ENCODE assay signal across 8 cellular contexts in the genomic region with DNA sequence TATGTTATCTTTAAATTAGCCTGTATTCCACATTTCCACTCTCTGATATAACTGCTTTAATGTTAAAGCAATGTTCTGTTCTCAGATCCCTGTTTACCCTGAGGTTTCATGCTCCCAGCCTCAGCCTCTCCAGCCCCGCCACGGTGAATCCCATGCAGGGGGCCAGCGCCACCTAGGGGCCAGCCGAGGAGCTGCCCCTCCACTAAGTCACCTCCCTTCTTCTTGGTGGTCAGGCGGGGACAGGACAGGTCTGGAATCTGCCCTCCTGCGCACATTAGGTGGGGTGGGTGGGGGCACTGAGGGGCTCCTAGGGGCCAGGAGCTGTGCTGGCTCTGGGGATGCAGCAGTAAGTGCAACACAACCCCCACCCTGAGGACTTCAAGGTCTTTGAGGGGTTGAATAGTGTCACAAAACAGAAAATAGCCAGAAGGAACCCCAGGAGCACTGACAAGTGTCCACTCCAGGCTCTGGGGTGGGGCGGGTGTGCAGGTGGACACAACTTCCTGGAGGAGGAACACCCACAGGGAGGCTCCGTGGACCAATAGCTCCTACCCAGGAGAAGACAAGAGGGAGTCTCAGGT.
DNase-seq lines count a peak whose midpoint lies in the region; ATAC-seq and TF ChIP-seq lines count a peak whose summit lies in the region.

No MANE protein-coding gene starts in this region.

- no peak overlapping the region for H4K8ac ChIP-seq in trophoblast cell (ENCODE audit: low read depth, low read length)

- TF ChIP-seq EP300 in SK-N-SH (IDR thresholded peaks at IDR 0.05; ENCODE audit: borderline replicate concordance in 1 of 2, low read depth in 1 of 2, low read length in 1 of 2) (no peak), upper lobe of left lung (IDR thresholded peaks at IDR 0.05) (no peak)

- H3K27me3 ChIP-seq in SK-N-SH (ENCODE audit: insufficient read depth), result no peaks in the 10 kb centered on the region
- no peaks in the 10 kb centered on the region for H3K27me3 ChIP-seq in trophoblast cell (ENCODE audit: insufficient read depth, low read length)
- no peaks in the 10 kb centered on the region for H3K27me3 ChIP-seq in upper lobe of left lung

- H4K20me1 ChIP-seq in SK-N-SH (ENCODE audit: insufficient read depth), result no peaks in the 10 kb centered on the region

- POLR2A ChIA-PET in SK-N-SH (lab: Yijun Ruan, JAX), result interaction anchor here (0.6 to 0.9 kb wide), 2 partner anchors 145 to 1435 kb away, joined by 3 to 4 read pairs; no protein-coding TSS in a partner anchor

- H2BK5ac ChIP-seq in trophoblast cell (ENCODE audit: low read depth, low read length, poor library complexity), result no peak overlapping the region

- H3K4ac ChIP-seq in trophoblast cell (ENCODE audit: low read depth, low read length), result no peak overlapping the region

- TF ChIP-seq RAD21 in SK-N-SH (IDR thresholded peaks at IDR 0.05; ENCODE audit: low read length), result peak; percentile 95

- no peaks in the 10 kb centered on the region for H3F3A ChIP-seq in SK-N-SH (replicated peaks; ENCODE audit: insufficient read depth)

- peak; percentile 43 for DNase-seq in NCI-H1436 (lab: John Stamatoyannopoulos, UW)
- no peak for DNase-seq in NCI-H1436 treated with DMSO at 0.1 percent for 48 hours (lab: John Stamatoyannopoulos, UW)
- peak; percentile 65 for DNase-seq in MV-4-11 (lab: John Stamatoyannopoulos, UW)
- DNase-seq in SK-N-SH, result peak; percentile 94
- DNase-seq in activated naive CD4-positive, alpha-beta T cell (lab: John Stamatoyannopoulos, UW), result peak; percentile 49 to 74 (median 59)
- peak; percentile 78 for DNase-seq in globus pallidus (ENCODE audit: low spot score)
- DNase-seq in trophoblast cell, result peak; percentile 65 to 80
- peak; percentile 87 to 95 for DNase-seq in upper lobe of left lung

- H2AFZ ChIP-seq in SK-N-SH (ENCODE audit: low read depth) (no peak overlapping the region), trophoblast cell (ENCODE audit: insufficient read depth, low read length, poor library complexity) (no peak overlapping the region)

- CTCF ChIA-PET in SK-N-SH (lab: Yijun Ruan, JAX), result interaction anchor here (0.5 to 10.9 kb wide), 75 partner anchors 10 to 1389 kb away, joined by 3 to 111 read pairs (median 5); a partner anchor contains a TSS

- peak; percentile 89 to 93 for ATAC-seq in upper lobe of left lung (ENCODE audit: low FRiP score in 2 of 2)

- H2AK5ac ChIP-seq in trophoblast cell (ENCODE audit: low read length), result no peak overlapping the region

- H3K9me3 ChIP-seq in SK-N-SH (no peaks in the 10 kb centered on the region), trophoblast cell (ENCODE audit: insufficient read depth, low read depth, low read length) (no peaks in the 10 kb centered on the region), upper lobe of left lung (no peaks in the 10 kb centered on the region)

- H3K14ac ChIP-seq in trophoblast cell (ENCODE audit: low read length), result no peak overlapping the region

- H3K36me3 ChIP-seq in SK-N-SH (replicated peaks in 1 of 2; ENCODE audit: control insufficient read depth in 1 of 2, insufficient read depth in 2 of 2, low read length in 1 of 2) (no peaks in the 10 kb centered on the region), trophoblast cell (ENCODE audit: control insufficient read depth in 1 of 2, insufficient read depth in 2 of 2, low read length in 2 of 2) (no peaks in the 10 kb centered on the region), upper lobe of left lung (no peaks in the 10 kb centered on the region)

- TF ChIP-seq POLR2A in upper lobe of left lung (IDR thresholded peaks at IDR 0.05), result no peak

- H3K27ac ChIP-seq in SK-N-SH (ENCODE audit: low read depth in 2 of 2, low read length in 1 of 2) (no peak overlapping the region), trophoblast cell (ENCODE audit: low read depth, low read length) (no peak overlapping the region), upper lobe of left lung (no peak overlapping the region)

- 0% methylated on average over 6 of the region's 8 CpGs for WGBS in SK-N-SH (ENCODE audit: low lambda C conversion rate)
- WGBS in trophoblast cell (ENCODE audit: extremely low coverage, insufficient coverage, insufficient read length), result no CpG with 5 or more reads among the region's 8 CpGs
- WGBS in upper lobe of left lung, 2 donors, result 6 to 11% methylated on average over 7 to 8 of the region's 8 CpGs

- no peak overlapping the region for H2BK12ac ChIP-seq in trophoblast cell (ENCODE audit: low read length)

- no peak overlapping the region for H2BK120ac ChIP-seq in trophoblast cell (ENCODE audit: insufficient read depth, low read length, poor library complexity)

- no peaks in the 10 kb centered on the region for H3K79me2 ChIP-seq in SK-N-SH (ENCODE audit: insufficient read depth)
- H3K79me2 ChIP-seq in trophoblast cell (ENCODE audit: control insufficient read depth, insufficient read depth, low read length, poor library complexity), result no peaks in the 10 kb centered on the region

- H3K23ac ChIP-seq in trophoblast cell (ENCODE audit: low read length), result no peak overlapping the region

- H3K79me1 ChIP-seq in trophoblast cell (ENCODE audit: low read length), result no peaks in the 10 kb centered on the region

- TF ChIP-seq CTCF in SK-N-SH (IDR thresholded peaks at IDR 0.05) (peak; percentile 98), upper lobe of left lung (IDR thresholded peaks at IDR 0.05) (peak; percentile 89 to 100 (median 91))

- H3K4me2 ChIP-seq in SK-N-SH (no peak overlapping the region), trophoblast cell (ENCODE audit: low read length) (no peak overlapping the region)

- H3K4me3 ChIP-seq in SK-N-SH (ENCODE audit: low read depth in 2 of 2, low read length in 1 of 2), result peak overlapping the region in 1 of 2 experiments; percentile 39; a peak in 1 of 4 replicates
- H3K4me3 ChIP-seq in trophoblast cell (ENCODE audit: low read depth, low read length), result no peak overlapping the region
- no peak overlapping the region for H3K4me3 ChIP-seq in upper lobe of left lung

- no peak overlapping the region for H3K18ac ChIP-seq in trophoblast cell (ENCODE audit: low read length)

- peaks cover 0 to 15% of the 10 kb centered on the region in 2 experiments; a peak in 2 of 4 replicates for H3K4me1 ChIP-seq in SK-N-SH (ENCODE audit: control insufficient read depth in 1 of 2, insufficient read depth in 2 of 2, low read depth in 1 of 2, low read length in 1 of 2)
- peaks cover under 1 to 2% of the 10 kb centered on the region in 2 experiments for H3K4me1 ChIP-seq in trophoblast cell (ENCODE audit: control insufficient read depth in 1 of 2, insufficient read depth in 2 of 2, low read length in 2 of 2)
- H3K4me1 ChIP-seq in upper lobe of left lung, result peaks cover 14 to 19% (median 16%) of the 10 kb centered on the region in 4 donors

- H3K9ac ChIP-seq in SK-N-SH, result no peak overlapping the region
- no peak overlapping the region for H3K9ac ChIP-seq in trophoblast cell (ENCODE audit: low read length)

- no peak overlapping the region for H4K91ac ChIP-seq in trophoblast cell (ENCODE audit: low read depth, low read length)

- H3K9me2 ChIP-seq in SK-N-SH, result no peaks in the 10 kb centered on the region

- no peak overlapping the region for H4K12ac ChIP-seq in trophoblast cell (ENCODE audit: low read depth, low read length)

TF ChIP-seq in SK-N-SH, 30 proteins besides CTCF, POLR2A, EP300 and RAD21:
- no peak for TF ChIP-seq FOXJ3 (CRISPR knock-in tag; IDR thresholded peaks at IDR 0.05)
- 0 out of 2 replicates have a peak, but pooled peaks have one; percentile 35 for TF ChIP-seq MXI1 (IDR thresholded peaks at IDR 0.05; ENCODE audit: low read depth, low read length)
- TF ChIP-seq, protein P1, sequence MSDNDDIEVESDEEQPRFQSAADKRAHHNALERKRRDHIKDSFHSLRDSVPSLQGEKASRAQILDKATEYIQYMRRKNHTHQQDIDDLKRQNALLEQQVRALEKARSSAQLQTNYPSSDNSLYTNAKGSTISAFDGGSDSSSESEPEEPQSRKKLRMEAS (IDR thresholded peaks at IDR 0.05; ENCODE audit: low read depth), result no peak
- TF ChIP-seq, protein P2, sequence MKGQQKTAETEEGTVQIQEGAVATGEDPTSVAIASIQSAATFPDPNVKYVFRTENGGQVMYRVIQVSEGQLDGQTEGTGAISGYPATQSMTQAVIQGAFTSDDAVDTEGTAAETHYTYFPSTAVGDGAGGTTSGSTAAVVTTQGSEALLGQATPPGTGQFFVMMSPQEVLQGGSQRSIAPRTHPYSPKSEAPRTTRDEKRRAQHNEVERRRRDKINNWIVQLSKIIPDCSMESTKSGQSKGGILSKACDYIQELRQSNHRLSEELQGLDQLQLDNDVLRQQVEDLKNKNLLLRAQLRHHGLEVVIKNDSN (IDR thresholded peaks at IDR 0.05; ENCODE audit: borderline replicate concordance, low read depth), result no peak
- TF ChIP-seq SMC3 (IDR thresholded peaks at IDR 0.05; ENCODE audit: low read depth, low read length), result peak; percentile 83
- TF ChIP-seq, protein P3, sequence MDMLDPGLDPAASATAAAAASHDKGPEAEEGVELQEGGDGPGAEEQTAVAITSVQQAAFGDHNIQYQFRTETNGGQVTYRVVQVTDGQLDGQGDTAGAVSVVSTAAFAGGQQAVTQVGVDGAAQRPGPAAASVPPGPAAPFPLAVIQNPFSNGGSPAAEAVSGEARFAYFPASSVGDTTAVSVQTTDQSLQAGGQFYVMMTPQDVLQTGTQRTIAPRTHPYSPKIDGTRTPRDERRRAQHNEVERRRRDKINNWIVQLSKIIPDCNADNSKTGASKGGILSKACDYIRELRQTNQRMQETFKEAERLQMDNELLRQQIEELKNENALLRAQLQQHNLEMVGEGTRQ (IDR thresholded peaks at IDR 0.05; ENCODE audit: borderline replicate concordance, low read depth, low read length), result no peak
